Comparison of ENCODE assay signal across 15 cellular contexts in the genomic region with DNA sequence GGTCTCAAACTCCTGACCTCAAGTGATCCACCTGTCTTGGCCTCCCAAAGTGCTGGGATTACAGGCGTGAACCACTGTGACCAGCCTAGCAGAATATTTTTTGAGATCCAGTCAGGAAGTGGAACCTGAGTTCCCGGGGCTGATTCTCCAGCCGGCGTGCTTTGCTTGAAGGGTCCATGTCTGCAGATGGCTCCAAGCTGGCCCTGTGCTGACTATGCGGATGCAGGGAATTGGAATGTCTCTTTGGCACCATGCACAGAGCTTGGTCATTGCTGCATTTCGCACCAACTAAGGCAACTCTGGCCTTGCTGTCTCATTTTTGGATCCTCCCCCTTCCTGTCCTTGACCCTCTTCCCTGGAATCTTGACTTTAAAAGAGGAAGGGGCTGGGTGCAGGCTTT. TPM values are rescaled to one million over a fixed set of nuclear protein-coding genes. Genes with fewer than 3 reads are reported as not detected.
DNase-seq lines count a peak whose midpoint lies in the region; ATAC-seq and TF ChIP-seq lines count a peak whose summit lies in the region.
"Had no signal": no experiment of that assay in that cellular context is flagged by ENCODE, and none has a peak within 500 bp of the region (broad histone marks: within the 10 kb centered on the region; RNA-seq: fewer than 3 reads in every experiment).

No MANE protein-coding gene starts in this region.

- no peaks in the 10 kb centered on the region for H3K36me3 ChIP-seq in ascending aorta
- H3K36me3 ChIP-seq in gastrocnemius medialis, result no peaks in the 10 kb centered on the region

- H3K4me1 Mint-ChIP-seq in glutamatergic neuron (ENCODE audit: low read depth, unreplicated experiment) (peaks cover 63% of the 10 kb centered on the region), CD14-positive monocyte (peaks cover 36% of the 10 kb centered on the region)
- H3K4me1 Mint-ChIP-seq: activated naive CD4-positive, alpha-beta T cell treated with anti-CD3 and anti-CD28 coated beads, Interleukin-2, amount 50 U/mL, for 24 hours had no signal

- H3K4me1 ChIP-seq in ascending aorta (peaks cover 51 to 84% of the 10 kb centered on the region in 2 donors), gastrocnemius medialis (peaks cover 53 to 64% of the 10 kb centered on the region in 2 donors)

- peak overlapping the region; percentile 38 for H3K4me3 Mint-ChIP-seq in glutamatergic neuron (ENCODE audit: unreplicated experiment)
- no peak overlapping the region for H3K4me3 Mint-ChIP-seq in CD14-positive monocyte
- H3K4me3 Mint-ChIP-seq: activated naive CD4-positive, alpha-beta T cell treated with anti-CD3 and anti-CD28 coated beads, Interleukin-2, amount 50 U/mL, for 24 hours had no signal

- no peak for TF ChIP-seq CTCF in AG10803 (conservative IDR thresholded peaks at IDR 0.05; ENCODE audit: low read length)
- TF ChIP-seq CTCF in ascending aorta (IDR thresholded peaks at IDR 0.05), result no peak
- TF ChIP-seq CTCF in glutamatergic neuron (IDR thresholded peaks at IDR 0.05; ENCODE audit: partially characterized antibody, unreplicated experiment), result no peak
- TF ChIP-seq CTCF in gastrocnemius medialis (IDR thresholded peaks at IDR 0.05 in 4 of 5, conservative IDR thresholded peaks at IDR 0.05 in 1 of 5), result no peak
- TF ChIP-seq CTCF in CD14-positive monocyte (IDR thresholded peaks at IDR 0.05), result no peak

- H3K27me3 Mint-ChIP-seq in glutamatergic neuron (ENCODE audit: unreplicated experiment), result peaks cover 14% of the 10 kb centered on the region
- H3K27me3 Mint-ChIP-seq in CD14-positive monocyte (ENCODE audit: low read depth in 3 of 3), result peaks cover 11 to 20% (median 12%) of the 10 kb centered on the region in 3 donors
- H3K27me3 Mint-ChIP-seq: activated naive CD4-positive, alpha-beta T cell treated with anti-CD3 and anti-CD28 coated beads, Interleukin-2, amount 50 U/mL, for 24 hours had no signal

- no peak for TF ChIP-seq POLR2A in gastrocnemius medialis (IDR thresholded peaks at IDR 0.05)

- intact Hi-C loops in ascending aorta (cut with DNase I), result no loop called here
- intact Hi-C loops in gastrocnemius medialis (cut with DNase I; ENCODE audit: low total_unique reads), result no loop called here
- intact Hi-C loops in CD14-positive monocyte (cut with micrococcal nuclease), result no loop called here
- intact Hi-C loops in sciatic nerve (cut with DNase I), result no loop called here

- H3K36me3 Mint-ChIP-seq in glutamatergic neuron (ENCODE audit: unreplicated experiment) (no peaks in the 10 kb centered on the region), CD14-positive monocyte (no peaks in the 10 kb centered on the region)
- H3K36me3 Mint-ChIP-seq: activated naive CD4-positive, alpha-beta T cell treated with anti-CD3 and anti-CD28 coated beads, Interleukin-2, amount 50 U/mL, for 24 hours had no signal

- H3K4me3 ChIP-seq in AG10803 (ENCODE audit: low read length), result no peak overlapping the region
- no peak overlapping the region for H3K4me3 ChIP-seq in ascending aorta
- no peak overlapping the region for H3K4me3 ChIP-seq in gastrocnemius medialis

- H3K27ac ChIP-seq in ascending aorta (peak overlapping the region; percentile 95 to 98), gastrocnemius medialis (peak overlapping the region; percentile 79 to 91 (median 87))

- H3K9me3 ChIP-seq in ascending aorta (no peaks in the 10 kb centered on the region), gastrocnemius medialis (no peaks in the 10 kb centered on the region)

- in situ Hi-C loops in gastrocnemius medialis (cut with MboI; ENCODE audit: low sequenced_read_pairs in 4 of 4), result no loop called here

- DNase-seq in AG10803 (ENCODE audit: low read depth) (peak; percentile 95), ascending aorta (ENCODE audit: low spot score in 2 of 2) (peak in 1 of 2 donors; percentile 88), glutamatergic neuron (no peak), gastrocnemius medialis (no peak), HPDE6-E6E7 (ENCODE audit: extremely low spot score) (no peak), CD14-positive monocyte (ENCODE audit: low spot score) (no peak), sciatic nerve (ENCODE audit: low spot score) (no peak)
- DNase-seq: cortex of kidney; NCI-H1048; NCI-H226; OCI-M1; stimulated activated naive CD4-positive, alpha-beta T cell treated with Interleukin-2 at 50 U/mL for 16 hours had no signal

- H3K9me3 Mint-ChIP-seq in glutamatergic neuron (ENCODE audit: unreplicated experiment), result peaks cover 16% of the 10 kb centered on the region
- H3K9me3 Mint-ChIP-seq in CD14-positive monocyte, result no peaks in the 10 kb centered on the region
- H3K9me3 Mint-ChIP-seq: activated naive CD4-positive, alpha-beta T cell treated with anti-CD3 and anti-CD28 coated beads, Interleukin-2, amount 50 U/mL, for 24 hours had no signal

- ATAC-seq in gastrocnemius medialis (no peak), GM21737 (IDR thresholded peaks at IDR 0.05; ENCODE audit: unreplicated experiment) (no peak), sciatic nerve (no peak)
- ATAC-seq: HepG2 had no signal

- H3K27ac Mint-ChIP-seq in glutamatergic neuron (ENCODE audit: unreplicated experiment) (no peak overlapping the region), CD14-positive monocyte (no peak overlapping the region)
- H3K27ac Mint-ChIP-seq: activated naive CD4-positive, alpha-beta T cell treated with anti-CD3 and anti-CD28 coated beads, Interleukin-2, amount 50 U/mL, for 24 hours had no signal

- H3K27me3 ChIP-seq in ascending aorta (no peaks in the 10 kb centered on the region), gastrocnemius medialis (no peaks in the 10 kb centered on the region)

RNA-seq across cellular contexts. Expression of a gene that starts 28.1 kb away (rescaled TPM):
- total RNA-seq in ascending aorta (177 TPM), glutamatergic neuron (ENCODE audit: unreplicated experiment) (89.8 TPM), gastrocnemius medialis (100 to 1,000 TPM in 1 of 4 donors, 10 to 100 TPM in 3; 21.2 to 111 (median 73.8) TPM), sciatic nerve (34.3 TPM)
- polyA plus RNA-seq in CD14-positive monocyte, result 10 to 100 TPM; 20.7 to 23.7 TPM
